Comparison of ENCODE assay signal across 1 cellular context in the genomic region with DNA sequence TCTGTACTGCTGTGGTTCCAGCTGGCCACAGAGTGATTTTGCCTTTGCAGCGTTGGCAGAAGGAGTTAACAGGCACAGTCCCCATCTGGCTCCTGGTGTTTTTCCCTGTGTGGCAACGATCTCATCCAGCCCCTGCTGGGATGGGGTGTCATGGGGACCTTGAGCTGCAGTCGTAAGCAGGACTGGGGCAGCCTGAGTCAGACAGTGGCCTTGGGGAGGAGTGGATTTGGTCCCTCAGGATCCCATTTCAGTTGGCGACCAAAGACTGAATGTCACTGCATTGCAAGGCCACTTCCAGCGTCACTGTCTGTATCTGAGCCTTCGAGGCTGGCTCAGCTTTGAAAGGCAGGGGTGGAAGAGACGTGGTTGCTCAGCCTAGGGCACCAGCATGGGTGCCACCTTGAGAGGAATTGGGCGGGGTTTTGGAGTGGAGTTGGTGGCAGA.
A peak's percentile ranks its signal among the peaks of the same experiment; 100 is the strongest.
TF ChIP-seq lines count a peak whose summit lies in the region.

No MANE protein-coding gene starts in this region.

TF ChIP-seq in HepG2, 621 proteins besides CTCF, POLR2A, EP300 and RAD21 (continued from another document and continues in another):
- 0 out of 2 replicates have a peak, but pooled peaks have one; percentile 15 for TF ChIP-seq HMGXB3 (CRISPR knock-in tag; IDR thresholded peaks at IDR 0.05; ENCODE audit: borderline replicate concordance)
- 0 out of 2 replicates have a peak, but pooled peaks have one; percentile 19 for TF ChIP-seq PATZ1 (CRISPR knock-in tag; IDR thresholded peaks at IDR 0.05)
- TF ChIP-seq, protein P1, sequence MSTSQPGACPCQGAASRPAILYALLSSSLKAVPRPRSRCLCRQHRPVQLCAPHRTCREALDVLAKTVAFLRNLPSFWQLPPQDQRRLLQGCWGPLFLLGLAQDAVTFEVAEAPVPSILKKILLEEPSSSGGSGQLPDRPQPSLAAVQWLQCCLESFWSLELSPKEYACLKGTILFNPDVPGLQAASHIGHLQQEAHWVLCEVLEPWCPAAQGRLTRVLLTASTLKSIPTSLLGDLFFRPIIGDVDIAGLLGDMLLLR (CRISPR knock-in tag; IDR thresholded peaks at IDR 0.05), result 0 out of 2 replicates have a peak, but pooled peaks have one; percentile 10
- 0 out of 2 replicates have a peak, but pooled peaks have one; percentile 20 for TF ChIP-seq ZNF501 (CRISPR knock-in tag; IDR thresholded peaks at IDR 0.05)
- TF ChIP-seq, protein P2, sequence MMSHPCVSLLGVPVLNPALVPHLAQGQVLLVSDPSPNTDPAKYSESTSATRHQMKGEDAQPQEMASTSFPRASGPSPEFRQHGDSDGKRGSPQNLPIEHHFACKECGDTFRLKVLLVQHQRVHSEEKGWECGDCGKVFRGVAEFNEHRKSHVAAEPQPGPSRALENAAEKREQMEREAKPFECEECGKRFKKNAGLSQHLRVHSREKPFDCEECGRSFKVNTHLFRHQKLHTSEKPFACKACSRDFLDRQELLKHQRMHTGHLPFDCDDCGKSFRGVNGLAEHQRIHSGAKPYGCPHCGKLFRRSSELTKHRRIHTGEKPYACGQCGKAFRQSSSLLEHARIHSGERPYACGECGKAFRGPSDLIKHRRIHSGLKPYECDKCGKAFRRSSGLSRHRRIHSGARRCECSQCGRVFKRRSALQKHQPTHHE (CRISPR knock-in tag; IDR thresholded peaks at IDR 0.05; ENCODE audit: borderline replicate concordance), result no peak
- TF ChIP-seq FOSL2 (CRISPR knock-in tag; IDR thresholded peaks at IDR 0.05), result peak; percentile 67
- no peak for TF ChIP-seq EED (CRISPR knock-in tag; IDR thresholded peaks at IDR 0.05)
- 0 out of 2 replicates have a peak, but pooled peaks have one; percentile 38 for TF ChIP-seq ZNF605 (CRISPR knock-in tag; IDR thresholded peaks at IDR 0.05)
- TF ChIP-seq ZIK1 (CRISPR knock-in tag; IDR thresholded peaks at IDR 0.05; ENCODE audit: borderline replicate concordance, low read depth), result 0 out of 2 replicates have a peak, but pooled peaks have one; percentile 41
- TF ChIP-seq CEBPB (IDR thresholded peaks at IDR 0.05; ENCODE audit: borderline replicate concordance, low read depth, low read length), result peak; percentile 52
- no peak for TF ChIP-seq ZNF556 (CRISPR knock-in tag; IDR thresholded peaks at IDR 0.05; ENCODE audit: borderline replicate concordance)
- TF ChIP-seq ZFX (CRISPR knock-in tag; IDR thresholded peaks at IDR 0.05; ENCODE audit: low read depth), result peak; percentile 22; the same call in 1 of the 2 replicates
- peak; percentile 47; the same call in 1 of the 2 replicates for TF ChIP-seq ZNF607 (CRISPR knock-in tag; IDR thresholded peaks at IDR 0.05; ENCODE audit: borderline replicate concordance)
- TF ChIP-seq MED8 (CRISPR knock-in tag; IDR thresholded peaks at IDR 0.05; ENCODE audit: insufficient replicate concordance), result no peak
- peak; percentile 27; the same call in 1 of the 2 replicates for TF ChIP-seq SMC3 (IDR thresholded peaks at IDR 0.05; ENCODE audit: low read length)
- TF ChIP-seq ZNF619 (CRISPR knock-in tag; IDR thresholded peaks at IDR 0.05), result 0 out of 2 replicates have a peak, but pooled peaks have one; percentile 37
- TF ChIP-seq, protein P3, sequence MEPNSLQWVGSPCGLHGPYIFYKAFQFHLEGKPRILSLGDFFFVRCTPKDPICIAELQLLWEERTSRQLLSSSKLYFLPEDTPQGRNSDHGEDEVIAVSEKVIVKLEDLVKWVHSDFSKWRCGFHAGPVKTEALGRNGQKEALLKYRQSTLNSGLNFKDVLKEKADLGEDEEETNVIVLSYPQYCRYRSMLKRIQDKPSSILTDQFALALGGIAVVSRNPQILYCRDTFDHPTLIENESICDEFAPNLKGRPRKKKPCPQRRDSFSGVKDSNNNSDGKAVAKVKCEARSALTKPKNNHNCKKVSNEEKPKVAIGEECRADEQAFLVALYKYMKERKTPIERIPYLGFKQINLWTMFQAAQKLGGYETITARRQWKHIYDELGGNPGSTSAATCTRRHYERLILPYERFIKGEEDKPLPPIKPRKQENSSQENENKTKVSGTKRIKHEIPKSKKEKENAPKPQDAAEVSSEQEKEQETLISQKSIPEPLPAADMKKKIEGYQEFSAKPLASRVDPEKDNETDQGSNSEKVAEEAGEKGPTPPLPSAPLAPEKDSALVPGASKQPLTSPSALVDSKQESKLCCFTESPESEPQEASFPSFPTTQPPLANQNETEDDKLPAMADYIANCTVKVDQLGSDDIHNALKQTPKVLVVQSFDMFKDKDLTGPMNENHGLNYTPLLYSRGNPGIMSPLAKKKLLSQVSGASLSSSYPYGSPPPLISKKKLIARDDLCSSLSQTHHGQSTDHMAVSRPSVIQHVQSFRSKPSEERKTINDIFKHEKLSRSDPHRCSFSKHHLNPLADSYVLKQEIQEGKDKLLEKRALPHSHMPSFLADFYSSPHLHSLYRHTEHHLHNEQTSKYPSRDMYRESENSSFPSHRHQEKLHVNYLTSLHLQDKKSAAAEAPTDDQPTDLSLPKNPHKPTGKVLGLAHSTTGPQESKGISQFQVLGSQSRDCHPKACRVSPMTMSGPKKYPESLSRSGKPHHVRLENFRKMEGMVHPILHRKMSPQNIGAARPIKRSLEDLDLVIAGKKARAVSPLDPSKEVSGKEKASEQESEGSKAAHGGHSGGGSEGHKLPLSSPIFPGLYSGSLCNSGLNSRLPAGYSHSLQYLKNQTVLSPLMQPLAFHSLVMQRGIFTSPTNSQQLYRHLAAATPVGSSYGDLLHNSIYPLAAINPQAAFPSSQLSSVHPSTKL (CRISPR knock-in tag; IDR thresholded peaks at IDR 0.05), result 0 out of 2 replicates have a peak, but pooled peaks have one; percentile 40
- TF ChIP-seq IKZF5 (CRISPR knock-in tag; IDR thresholded peaks at IDR 0.05), result no peak; the same call in 1 of the 2 replicates
- TF ChIP-seq NFRKB (IDR thresholded peaks at IDR 0.05), result no peak
- TF ChIP-seq HDAC6 (IDR thresholded peaks at IDR 0.05; ENCODE audit: low read depth, low read length), result no peak
- no peak for TF ChIP-seq ZNF407 (CRISPR knock-in tag; IDR thresholded peaks at IDR 0.05; ENCODE audit: not compliant biosample characterization)
- no peak for TF ChIP-seq SRSF9 (IDR thresholded peaks at IDR 0.05; ENCODE audit: borderline replicate concordance, insufficient read depth, low read depth, low read length, poor library complexity, severe bottlenecking)
